15 cellular contexts compared by ENCODE assay signal in genomic region chr7:26440253-26440992, GRCh38.
DNase-seq lines count a peak whose midpoint lies in the region; ATAC-seq and TF ChIP-seq lines count a peak whose summit lies in the region.
"Had no signal": no experiment of that assay in that cellular context is flagged by ENCODE, and none has a peak within 500 bp of the region (broad histone marks: within the 10 kb centered on the region; RNA-seq: fewer than 3 reads in every experiment).

No MANE protein-coding gene starts in this region.

- no peaks in the 10 kb centered on the region for H3K27me3 Mint-ChIP-seq in type B pancreatic cell

- H3K9me3 ChIP-seq in ectodermal cell (ENCODE audit: control insufficient read depth, low read length), result no peaks in the 10 kb centered on the region
- H3K9me3 ChIP-seq: sigmoid colon, thoracic aorta had no signal

- H3K27me3 ChIP-seq in ectodermal cell (ENCODE audit: control insufficient read depth, insufficient read depth, low read length, poor library complexity, severe bottlenecking), result no peaks in the 10 kb centered on the region
- H3K27me3 ChIP-seq: sigmoid colon had no signal

- TF ChIP-seq CTCF in type B pancreatic cell (conservative IDR thresholded peaks at IDR 0.05), result no peak

- H3K36me3 Mint-ChIP-seq in type B pancreatic cell, result no peaks in the 10 kb centered on the region
- H3K36me3 Mint-ChIP-seq: naive thymus-derived CD8-positive, alpha-beta T cell; WTC11 had no signal

- TF ChIP-seq POLR2A in GM18505 (IDR thresholded peaks at IDR 0.05; ENCODE audit: borderline replicate concordance, extremely low read depth, insufficient read depth, insufficient read length), result no peak

- H3K27ac ChIP-seq in ectodermal cell (ENCODE audit: insufficient read depth, low read depth, low read length, poor library complexity, severe bottlenecking), result peak overlapping the region; percentile 84
- H3K27ac ChIP-seq: 22Rv1, sigmoid colon, thoracic aorta had no signal

- peak overlapping the region; percentile 39 for H3K4me3 Mint-ChIP-seq in type B pancreatic cell
- H3K4me3 Mint-ChIP-seq: naive thymus-derived CD8-positive, alpha-beta T cell had no signal

- peaks cover 44% of the 10 kb centered on the region for H3K4me1 Mint-ChIP-seq in type B pancreatic cell (ENCODE audit: unreplicated experiment)
- H3K4me1 Mint-ChIP-seq: naive thymus-derived CD8-positive, alpha-beta T cell had no signal

- no peaks in the 10 kb centered on the region for H3K36me3 ChIP-seq in ectodermal cell (ENCODE audit: control insufficient read depth, insufficient read depth, low read length)
- H3K36me3 ChIP-seq: sigmoid colon, thoracic aorta had no signal

- peak; percentile 28 for DNase-seq in DMS53 (lab: John Stamatoyannopoulos, UW)
- DNase-seq in DMS53 treated with DMSO at 0.1 percent for 48 hours (lab: John Stamatoyannopoulos, UW; ENCODE audit: unreplicated experiment), result no peak
- DNase-seq in NCI-H2227 (lab: John Stamatoyannopoulos, UW; ENCODE audit: unreplicated experiment), result peak; percentile 84
- DNase-seq in type B pancreatic cell (ENCODE audit: extremely low spot score, unreplicated experiment), result no peak
- no peak for DNase-seq in left ventricle myocardium superior
- DNase-seq in activated CD4-positive, CD25-positive, alpha-beta regulatory T cell treated with anti-CD3 and anti-CD28 coated beads, Interleukin-2, amount 50 U/mL, for 72 hours, result no peak
- DNase-seq: activated gamma-delta T cell; naive thymus-derived CD8-positive, alpha-beta T cell; sigmoid colon; stimulated activated CD4-positive, alpha-beta T cell treated with anti-CD3 and anti-CD28 coated beads, Interleukin-2, amount 100 ng/mL, for 48 hours had no signal

- ATAC-seq in left ventricle myocardium superior (no peak), GM18505 (IDR thresholded peaks at IDR 0.05; ENCODE audit: unreplicated experiment) (no peak)
- ATAC-seq: naive thymus-derived CD8-positive, alpha-beta T cell had no signal

- H3K9me3 Mint-ChIP-seq in type B pancreatic cell, result no peaks in the 10 kb centered on the region
- H3K9me3 Mint-ChIP-seq: naive thymus-derived CD8-positive, alpha-beta T cell had no signal

- no peak overlapping the region for H3K27ac Mint-ChIP-seq in type B pancreatic cell
- H3K27ac Mint-ChIP-seq: naive thymus-derived CD8-positive, alpha-beta T cell had no signal

- H3K4me1 ChIP-seq in ectodermal cell (ENCODE audit: control insufficient read depth, insufficient read depth, low read length), result peaks cover 46% of the 10 kb centered on the region
- H3K4me1 ChIP-seq: sigmoid colon had no signal

- 74 to 80% methylated on average over 6 of the region's 6 CpGs for WGBS in ectodermal cell, 2 experiments

- no peak overlapping the region for H3K4me3 ChIP-seq in ectodermal cell (ENCODE audit: insufficient read depth, low read depth, low read length)
- H3K4me3 ChIP-seq: sigmoid colon, thoracic aorta had no signal

- intact Hi-C loops in left ventricle myocardium superior (cut with micrococcal nuclease), result no loop called here

Comparison
In these comparisons a context has a peak if more than half of its experiments do, and no peak if none do; other contexts are left out.
1. DNase-seq: peak in DMS53 (single experiment) and NCI-H2227 (single experiment); none in DMS53 treated with DMSO at 0.1 percent for 48 hours (single experiment), type B pancreatic cell (single experiment), left ventricle myocardium superior (single experiment) and activated CD4-positive, CD25-positive, alpha-beta regulatory T cell treated with anti-CD3 and anti-CD28 coated beads, Interleukin-2, amount 50 U/mL, for 72 hours (single experiment).